10 cellular contexts compared by ENCODE assay signal in genomic region chr13:40207110-40207478, GRCh38.
DNase-seq lines count a peak whose midpoint lies in the region; ATAC-seq, FAIRE-seq and TF ChIP-seq lines count a peak whose summit lies in the region.
"Had no signal": no experiment of that assay in that cellular context is flagged by ENCODE, and none has a peak within 500 bp of the region (broad histone marks: within the 10 kb centered on the region; RNA-seq: fewer than 3 reads in every experiment).

No MANE protein-coding gene starts in this region.

- H3K27ac ChIP-seq in DOHH2 (ENCODE audit: low read depth, low read length): peak overlapping the region; percentile 88
- H3K27ac ChIP-seq in astrocyte (ENCODE audit: low read depth, low read length): no peak overlapping the region
- no peak overlapping the region for H3K27ac ChIP-seq in adrenal gland
- no peak overlapping the region for H3K27ac ChIP-seq in PC-9
- no peak overlapping the region for H3K27ac ChIP-seq in coronary artery
- H3K27ac ChIP-seq: parathyroid adenoma, SJCRH30 had no signal

- H3F3A ChIP-seq in DOHH2 (ENCODE audit: control insufficient read depth, insufficient read depth): peaks cover 13% of the 10 kb centered on the region
- H3F3A ChIP-seq in PC-9 (ENCODE audit: insufficient read depth, low read depth): no peaks in the 10 kb centered on the region

- no peak for FAIRE-seq in astrocyte (lab: Jason Lieb, UNC)

- H3K9me3 Mint-ChIP-seq in astrocyte (ENCODE audit: unreplicated experiment): peaks cover 1% of the 10 kb centered on the region

- H2AFZ ChIP-seq in astrocyte (ENCODE audit: low read depth, low read length) (peak overlapping the region; percentile 7), PC-9 (no peak overlapping the region)
- H2AFZ ChIP-seq: parathyroid adenoma had no signal

- no peak for TF ChIP-seq POLR2A in adrenal gland (IDR thresholded peaks at IDR 0.05)

- peaks cover 5% of the 10 kb centered on the region; the same call in 1 of the 2 replicates for H3K9me3 ChIP-seq in DOHH2 (ENCODE audit: control insufficient read depth, insufficient read depth, low read length)
- H3K9me3 ChIP-seq in astrocyte (ENCODE audit: insufficient read depth, low read depth, low read length): no peaks in the 10 kb centered on the region
- H3K9me3 ChIP-seq in adrenal gland (replicated peaks in 1 of 3): no peaks in the 10 kb centered on the region
- no peaks in the 10 kb centered on the region for H3K9me3 ChIP-seq in PC-9 (ENCODE audit: insufficient read depth, low read depth)
- H3K9me3 ChIP-seq: SJCRH30 had no signal

- no peaks in the 10 kb centered on the region for H4K20me1 ChIP-seq in DOHH2 (ENCODE audit: control insufficient read depth, insufficient read depth, low read depth, low read length)
- H4K20me1 ChIP-seq in astrocyte (ENCODE audit: insufficient read depth, low read length): no peaks in the 10 kb centered on the region
- H4K20me1 ChIP-seq in PC-9 (ENCODE audit: insufficient read depth): no peaks in the 10 kb centered on the region

- no peaks in the 10 kb centered on the region for H3K36me3 Mint-ChIP-seq in astrocyte (ENCODE audit: low read depth, unreplicated experiment)

- H3K27me3 ChIP-seq in DOHH2 (ENCODE audit: control insufficient read depth, low read length) (no peaks in the 10 kb centered on the region), astrocyte (ENCODE audit: insufficient read depth, low read length) (no peaks in the 10 kb centered on the region), adrenal gland (no peaks in the 10 kb centered on the region), PC-9 (ENCODE audit: insufficient read depth, low read depth) (no peaks in the 10 kb centered on the region)
- H3K27me3 ChIP-seq: SJCRH30 had no signal

- peak overlapping the region; percentile 60 for H3K4me3 ChIP-seq in DOHH2 (ENCODE audit: low read length)
- H3K4me3 ChIP-seq in astrocyte (ENCODE audit: insufficient read depth, low read depth, low read length): no peak overlapping the region
- no peak overlapping the region for H3K4me3 ChIP-seq in adrenal gland
- no peak overlapping the region for H3K4me3 ChIP-seq in PC-9
- no peak overlapping the region for H3K4me3 ChIP-seq in coronary artery
- H3K4me3 ChIP-seq: SJCRH30 had no signal

- peak overlapping the region; percentile 82 for H3K4me2 ChIP-seq in DOHH2 (ENCODE audit: low read length)
- H3K4me2 ChIP-seq in astrocyte (ENCODE audit: low read length): no peak overlapping the region
- H3K4me2 ChIP-seq in PC-9: no peak overlapping the region

- DNase-seq in astrocyte (ENCODE audit: low read depth): no peak
- DNase-seq in DMS53 (lab: John Stamatoyannopoulos, UW): no peak
- DNase-seq in adrenal gland: no peak
- no peak for DNase-seq in PC-9
- no peak for DNase-seq in coronary artery (ENCODE audit: low spot score)
- DNase-seq: SJCRH30 had no signal

- H3K4me3 Mint-ChIP-seq in astrocyte (ENCODE audit: unreplicated experiment): no peak overlapping the region

- CTCF ChIA-PET in PC-9 (lab: Charles Lee): no interaction called here

- peaks cover 5% of the 10 kb centered on the region for H3K4me1 Mint-ChIP-seq in astrocyte (ENCODE audit: low read depth, unreplicated experiment)

- H3K27ac Mint-ChIP-seq in astrocyte (ENCODE audit: unreplicated experiment): no peak overlapping the region

- intact Hi-C loops in adrenal gland (cut with DNase I) (no loop called here), PC-9 (cut with micrococcal nuclease; ENCODE audit: unreplicated experiment) (no loop called here)

- H3K27me3 Mint-ChIP-seq in astrocyte (ENCODE audit: low read depth, unreplicated experiment): peaks cover 3% of the 10 kb centered on the region

- TF ChIP-seq CTCF in DOHH2 (IDR thresholded peaks at IDR 0.05; ENCODE audit: low read depth, low read length, poor library complexity, severe bottlenecking) (no peak), astrocyte (IDR thresholded peaks at IDR 0.05; ENCODE audit: insufficient read depth, low read depth, low read length) (no peak), adrenal gland (IDR thresholded peaks at IDR 0.05) (no peak), PC-9 (conservative IDR thresholded peaks at IDR 0.05) (no peak), coronary artery (IDR thresholded peaks at IDR 0.05) (no peak)

- H3K9ac ChIP-seq in astrocyte (ENCODE audit: low read length): no peak overlapping the region
- H3K9ac ChIP-seq: parathyroid adenoma had no signal

- H3K79me2 ChIP-seq in DOHH2 (ENCODE audit: control insufficient read depth, low read length): no peaks in the 10 kb centered on the region
- H3K79me2 ChIP-seq in astrocyte (ENCODE audit: insufficient read depth, low read length): no peaks in the 10 kb centered on the region
- no peaks in the 10 kb centered on the region for H3K79me2 ChIP-seq in PC-9 (ENCODE audit: low read depth)
- H3K79me2 ChIP-seq: parathyroid adenoma had no signal

- H3K36me3 ChIP-seq in DOHH2 (ENCODE audit: control insufficient read depth, low read length) (peaks cover 13% of the 10 kb centered on the region), astrocyte (ENCODE audit: insufficient read depth, low read length) (no peaks in the 10 kb centered on the region), adrenal gland (replicated peaks in 1 of 2) (no peaks in the 10 kb centered on the region), PC-9 (ENCODE audit: low read depth) (no peaks in the 10 kb centered on the region)
- H3K36me3 ChIP-seq: SJCRH30 had no signal

- H3K4me1 ChIP-seq in DOHH2 (ENCODE audit: control insufficient read depth, low read length) (peaks cover 75% of the 10 kb centered on the region), astrocyte (ENCODE audit: insufficient read depth, low read length) (peaks cover 14% of the 10 kb centered on the region), adrenal gland (replicated peaks in 1 of 2) (no peaks in the 10 kb centered on the region), PC-9 (replicated peaks; ENCODE audit: insufficient read depth) (no peaks in the 10 kb centered on the region)
- H3K4me1 ChIP-seq: parathyroid adenoma, SJCRH30 had no signal

- H3K9me2 ChIP-seq in DOHH2 (replicated peaks; ENCODE audit: control insufficient read depth, low read length) (no peaks in the 10 kb centered on the region), PC-9 (ENCODE audit: insufficient read depth) (no peaks in the 10 kb centered on the region)

- peak; percentile 61 for ATAC-seq in GM19351 (IDR thresholded peaks at IDR 0.05; ENCODE audit: unreplicated experiment)
- peak; percentile 51 for ATAC-seq in HG03139 (IDR thresholded peaks at IDR 0.05; ENCODE audit: unreplicated experiment)

- no TSS peak for BruUV-seq in PC-9 (replicated peaks; lab: Mats Ljungman, UMichigan)

- 85 to 90% (median 86%) methylated on average over 5 of the region's 5 CpGs for WGBS in adrenal gland, 4 donors

- POLR2A ChIA-PET in PC-9 (lab: Charles Lee; ENCODE audit: unreplicated experiment): no interaction called here
